9 cellular contexts compared by ENCODE assay signal in genomic region chr17:16492613-16493290, GRCh38. TPM values are rescaled to one million over a fixed set of nuclear protein-coding genes. Genes with fewer than 3 reads are reported as not detected.
DNase-seq lines count a peak whose midpoint lies in the region; ATAC-seq, FAIRE-seq and TF ChIP-seq lines count a peak whose summit lies in the region.
"Had no signal": no experiment of that assay in that cellular context is flagged by ENCODE, and none has a peak within 500 bp of the region (broad histone marks: within the 10 kb centered on the region; RNA-seq: fewer than 3 reads in every experiment).

No MANE protein-coding gene starts in this region.

- H3K9me3 ChIP-seq in naive thymus-derived CD4-positive, alpha-beta T cell (ENCODE audit: control insufficient read depth in 2 of 3, low read length in 3 of 3) = no peaks in the 10 kb centered on the region

- intact Hi-C loops in naive thymus-derived CD4-positive, alpha-beta T cell (cut with micrococcal nuclease) = loop anchor here (1.0 to 5.0 kb wide), 3 partner anchors 43 to 55 kb away; no protein-coding TSS in a partner anchor

- peaks cover 43% of the 10 kb centered on the region for H3K27me3 ChIP-seq in bronchial epithelial cell (ENCODE audit: control insufficient read depth, insufficient read depth, low read length)
- H3K27me3 ChIP-seq in naive thymus-derived CD4-positive, alpha-beta T cell (ENCODE audit: control insufficient read depth in 2 of 2, insufficient read depth in 2 of 2, low read length in 2 of 2) = no peaks in the 10 kb centered on the region

- peaks cover 14% of the 10 kb centered on the region for H3K4me1 Mint-ChIP-seq in stimulated activated naive CD8-positive, alpha-beta T cell treated with anti-CD3 and anti-CD28 coated beads, Interleukin-15, Interleukin-2, amounts not matched to agents 100 ng/mL and 50 ng/mL, for 24 hours (ENCODE audit: low read depth)
- peaks cover 3 to 16% (median 11%) of the 10 kb centered on the region in 7 donors for H3K4me1 Mint-ChIP-seq in naive thymus-derived CD4-positive, alpha-beta T cell

- H3K36me3 ChIP-seq in bronchial epithelial cell (ENCODE audit: control insufficient read depth, insufficient read depth, low read length) = no peaks in the 10 kb centered on the region
- H3K36me3 ChIP-seq in naive thymus-derived CD4-positive, alpha-beta T cell (ENCODE audit: control insufficient read depth in 2 of 3, insufficient read depth in 3 of 3, low read length in 3 of 3) = no peaks in the 10 kb centered on the region

- TF ChIP-seq CTCF in bronchial epithelial cell (IDR thresholded peaks at IDR 0.05; ENCODE audit: insufficient read depth, low read length, severe bottlenecking) (no peak), omental fat pad (IDR thresholded peaks at IDR 0.05) (no peak)

- no peaks in the 10 kb centered on the region for H3K9me3 Mint-ChIP-seq in stimulated activated naive CD8-positive, alpha-beta T cell treated with anti-CD3 and anti-CD28 coated beads, Interleukin-15, Interleukin-2, amounts not matched to agents 100 ng/mL and 50 ng/mL, for 24 hours
- no peaks in the 10 kb centered on the region for H3K9me3 Mint-ChIP-seq in naive thymus-derived CD4-positive, alpha-beta T cell

- H3K4me3 ChIP-seq in bronchial epithelial cell (ENCODE audit: low read depth, low read length) = peak overlapping the region; percentile 26
- no peak overlapping the region for H3K4me3 ChIP-seq in naive thymus-derived CD4-positive, alpha-beta T cell (ENCODE audit: low read length)

- H3K27ac Mint-ChIP-seq in stimulated activated naive CD8-positive, alpha-beta T cell treated with anti-CD3 and anti-CD28 coated beads, Interleukin-15, Interleukin-2, amounts not matched to agents 100 ng/mL and 50 ng/mL, for 24 hours = no peak overlapping the region
- H3K27ac Mint-ChIP-seq in naive thymus-derived CD4-positive, alpha-beta T cell = peak overlapping the region in 3 of 9 donors; percentile 28 to 80 (median 59)

- H3K4me1 ChIP-seq in naive thymus-derived CD4-positive, alpha-beta T cell (ENCODE audit: control insufficient read depth in 2 of 2, insufficient read depth in 2 of 2, low read length in 2 of 2) = peaks cover 7 to 9% of the 10 kb centered on the region in 2 donors

- POLR2A ChIA-PET in naive thymus-derived CD4-positive, alpha-beta T cell (lab: Charles Lee) = no interaction called here

- FAIRE-seq in bronchial epithelial cell (lab: Jason Lieb, UNC) = peak; percentile 36
- FAIRE-seq: colon had no signal

- H3K27ac ChIP-seq in naive thymus-derived CD4-positive, alpha-beta T cell (ENCODE audit: low read depth, low read length) = no peak overlapping the region

- peak overlapping the region; percentile 67 for H3K4me3 Mint-ChIP-seq in stimulated activated naive CD8-positive, alpha-beta T cell treated with anti-CD3 and anti-CD28 coated beads, Interleukin-15, Interleukin-2, amounts not matched to agents 100 ng/mL and 50 ng/mL, for 24 hours
- peak overlapping the region; percentile 70 to 89 (median 81) for H3K4me3 Mint-ChIP-seq in naive thymus-derived CD4-positive, alpha-beta T cell

- DNase-seq in stimulated activated naive CD8-positive, alpha-beta T cell treated with anti-CD3 and anti-CD28 coated beads, Interleukin-15, Interleukin-2, amounts not matched to agents 100 U/mL and 50 U/mL, for 24 hours = no peak
- no peak for DNase-seq in bronchial epithelial cell (ENCODE audit: low read depth)
- no peak for DNase-seq in naive thymus-derived CD4-positive, alpha-beta T cell
- no peak for DNase-seq in A172 (ENCODE audit: low spot score)
- DNase-seq in H4 (ENCODE audit: low spot score) = no peak
- no peak for DNase-seq in NCI-H2171 (lab: John Stamatoyannopoulos, UW)
- no peak for DNase-seq in omental fat pad (ENCODE audit: low spot score)

- no peaks in the 10 kb centered on the region for H3K36me3 Mint-ChIP-seq in stimulated activated naive CD8-positive, alpha-beta T cell treated with anti-CD3 and anti-CD28 coated beads, Interleukin-15, Interleukin-2, amounts not matched to agents 100 ng/mL and 50 ng/mL, for 24 hours (ENCODE audit: low read depth)
- no peaks in the 10 kb centered on the region for H3K36me3 Mint-ChIP-seq in naive thymus-derived CD4-positive, alpha-beta T cell

- CTCF ChIA-PET in naive thymus-derived CD4-positive, alpha-beta T cell (lab: Charles Lee) = interaction anchor here (0.7 to 1.4 kb wide), 2 partner anchors 14 to 39 kb away, joined by 3 to 5 read pairs; no protein-coding TSS in a partner anchor

- no peak for ATAC-seq in stimulated activated naive CD8-positive, alpha-beta T cell treated with anti-CD3 and anti-CD28 coated beads, Interleukin-15, Interleukin-2, amounts not matched to agents 100 U/mL and 50 U/mL, for 24 hours
- ATAC-seq in naive thymus-derived CD4-positive, alpha-beta T cell = no peak
- ATAC-seq in omental fat pad (ENCODE audit: low FRiP score) = no peak

- peaks cover 22% of the 10 kb centered on the region for H3K27me3 Mint-ChIP-seq in stimulated activated naive CD8-positive, alpha-beta T cell treated with anti-CD3 and anti-CD28 coated beads, Interleukin-15, Interleukin-2, amounts not matched to agents 100 ng/mL and 50 ng/mL, for 24 hours
- H3K27me3 Mint-ChIP-seq in naive thymus-derived CD4-positive, alpha-beta T cell = peaks cover 0 to 60% (median 3%) of the 10 kb centered on the region in 5 donors

RNA-seq across cellular contexts. Expression of gene LRRC75A, which starts 0.8 kb away (rescaled TPM):
- total RNA-seq in bronchial epithelial cell (0.13 TPM in 1 of 2 replicates, not detected in the other), omental fat pad (1 to 10 TPM in 3 of 4 donors, under 1 TPM in 1; 0.74 to 3.5 (median 2.1) TPM)
- total RNA-seq in naive thymus-derived CD4-positive, alpha-beta T cell = 1 to 10 TPM in 4 of 5 experiments, under 1 TPM in 1; 0.92 to 5.2 (median 3.8) TPM
- polyA plus RNA-seq in naive thymus-derived CD4-positive, alpha-beta T cell = 1 to 10 TPM; 1.7 to 2.6 TPM
- 3.4 and 7.4 TPM in 2 replicates for total RNA-seq in A172 (2014; rRNA removed; shearing (Covaris generic))
- total RNA-seq in H4 (2014; rRNA removed; shearing (Covaris generic)) = 0.39 TPM in 1 of 2 replicates, not detected in the other
